Comparison of ENCODE assay signal across 7 cellular contexts in the genomic region with DNA sequence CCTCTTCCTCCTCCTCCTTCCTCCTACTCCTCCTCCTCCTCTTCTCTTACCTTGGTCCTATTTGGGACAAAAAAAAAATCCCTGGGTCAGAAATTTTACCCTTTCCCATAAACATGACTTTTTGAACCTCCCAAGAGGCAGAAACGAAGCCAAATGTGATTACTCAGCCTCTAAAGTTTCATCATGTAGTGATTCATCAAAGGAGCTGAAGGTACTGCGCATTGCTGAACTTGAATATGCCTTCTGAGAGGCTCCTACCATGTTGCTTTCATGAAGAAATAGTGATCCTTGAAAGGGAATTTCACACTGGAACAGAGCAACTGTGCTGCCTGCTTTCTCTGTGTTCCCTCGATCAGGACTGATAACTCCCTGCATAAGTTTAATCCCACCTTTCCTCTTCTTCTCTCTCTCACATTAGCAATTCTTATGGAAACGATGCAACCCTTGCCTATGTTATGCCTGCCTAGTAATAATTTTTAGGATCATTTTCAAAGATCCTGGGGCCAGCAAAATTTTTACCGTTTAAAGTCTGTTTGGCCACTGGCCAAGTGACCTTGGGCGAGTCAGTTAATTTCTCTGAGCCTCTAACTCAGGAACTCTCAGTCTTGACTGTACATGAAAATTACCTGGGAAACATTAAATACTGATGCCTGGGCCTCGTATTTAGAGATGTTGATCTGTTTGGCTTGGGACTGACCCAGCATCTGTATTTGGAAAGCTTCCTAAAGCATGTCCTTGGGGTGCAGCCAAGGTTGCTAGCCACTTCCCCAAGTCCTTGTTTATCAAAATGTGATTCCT.
DNase-seq lines count a peak whose midpoint lies in the region; ATAC-seq and TF ChIP-seq lines count a peak whose summit lies in the region.

No MANE protein-coding gene starts in this region.

- no peak overlapping the region for H3K9ac ChIP-seq in smooth muscle cell (ENCODE audit: low read depth)

- H3K27me3 ChIP-seq in smooth muscle cell (ENCODE audit: low read depth): no peaks in the 10 kb centered on the region

- peaks cover 14% of the 10 kb centered on the region for H3F3A ChIP-seq in smooth muscle cell (ENCODE audit: low read depth)

- H4K20me1 ChIP-seq in smooth muscle cell (ENCODE audit: low read depth): no peaks in the 10 kb centered on the region

- WGBS in smooth muscle cell (ENCODE audit: low lambda C conversion rate): 51% methylated on average over 7 of the region's 7 CpGs

- no peak overlapping the region for H3K4me3 ChIP-seq in smooth muscle cell

- H3K79me2 ChIP-seq in smooth muscle cell (ENCODE audit: low read depth): no peaks in the 10 kb centered on the region

- H3K27ac ChIP-seq in smooth muscle cell (ENCODE audit: low read depth): peak overlapping the region; percentile 66

- no peaks in the 10 kb centered on the region for H3K9me3 ChIP-seq in smooth muscle cell (replicated peaks; ENCODE audit: low read depth)

- TF ChIP-seq CTCF in smooth muscle cell (IDR thresholded peaks at IDR 0.05; ENCODE audit: borderline replicate concordance, insufficient read depth, poor library complexity, severe bottlenecking): no peak

- peak overlapping the region; percentile 43 for H3K4me2 ChIP-seq in smooth muscle cell

- peaks cover 15% of the 10 kb centered on the region for H3K4me1 ChIP-seq in smooth muscle cell (ENCODE audit: low read depth)

- H3K36me3 ChIP-seq in smooth muscle cell (ENCODE audit: low read depth): no peaks in the 10 kb centered on the region

- H2AFZ ChIP-seq in smooth muscle cell (ENCODE audit: low read depth): no peak overlapping the region

- DNase-seq in H4 (ENCODE audit: low spot score) (peak; percentile 83), fibroblast of the conjunctiva (ENCODE audit: low read depth) (peak; percentile 92), smooth muscle cell (lab: John Stamatoyannopoulos, UW; ENCODE audit: unreplicated experiment) (no peak), hypothalamus (lab: John Stamatoyannopoulos, UW) (no peak), NCI-H2227 treated with DMSO at 0.1 percent for 48 hours (lab: John Stamatoyannopoulos, UW) (no peak), NCI-H146 (lab: John Stamatoyannopoulos, UW) (no peak)

- peak; percentile 93 for ATAC-seq in SK-N-SH treated with all-trans-retinoic acid at 6 μM for 48 hours

TF ChIP-seq in SK-N-SH treated with all-trans-retinoic acid at 6 μM for 48 hours, 23 proteins besides CTCF, POLR2A, EP300 and RAD21:
- TF ChIP-seq ARNTL (CRISPR knock-in tag; IDR thresholded peaks at IDR 0.05; ENCODE audit: borderline replicate concordance, low read depth): no peak
- no peak for TF ChIP-seq GLIS3 (CRISPR knock-in tag; IDR thresholded peaks at IDR 0.05)
- no peak for TF ChIP-seq ESRRG (CRISPR knock-in tag; IDR thresholded peaks at IDR 0.05)
- TF ChIP-seq, protein P1, sequence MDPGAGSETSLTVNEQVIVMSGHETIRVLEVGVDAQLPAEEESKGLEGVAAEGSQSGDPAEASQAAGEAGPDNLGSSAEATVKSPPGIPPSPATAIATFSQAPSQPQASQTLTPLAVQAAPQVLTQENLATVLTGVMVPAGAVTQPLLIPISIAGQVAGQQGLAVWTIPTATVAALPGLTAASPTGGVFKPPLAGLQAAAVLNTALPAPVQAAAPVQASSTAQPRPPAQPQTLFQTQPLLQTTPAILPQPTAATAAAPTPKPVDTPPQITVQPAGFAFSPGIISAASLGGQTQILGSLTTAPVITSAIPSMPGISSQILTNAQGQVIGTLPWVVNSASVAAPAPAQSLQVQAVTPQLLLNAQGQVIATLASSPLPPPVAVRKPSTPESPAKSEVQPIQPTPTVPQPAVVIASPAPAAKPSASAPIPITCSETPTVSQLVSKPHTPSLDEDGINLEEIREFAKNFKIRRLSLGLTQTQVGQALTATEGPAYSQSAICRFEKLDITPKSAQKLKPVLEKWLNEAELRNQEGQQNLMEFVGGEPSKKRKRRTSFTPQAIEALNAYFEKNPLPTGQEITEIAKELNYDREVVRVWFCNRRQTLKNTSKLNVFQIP (CRISPR knock-in tag; IDR thresholded peaks at IDR 0.05; ENCODE audit: borderline replicate concordance, low read depth): no peak
- TF ChIP-seq ZNF565 (CRISPR knock-in tag; conservative IDR thresholded peaks at IDR 0.05; ENCODE audit: low read depth): no peak
- TF ChIP-seq, protein P2, sequence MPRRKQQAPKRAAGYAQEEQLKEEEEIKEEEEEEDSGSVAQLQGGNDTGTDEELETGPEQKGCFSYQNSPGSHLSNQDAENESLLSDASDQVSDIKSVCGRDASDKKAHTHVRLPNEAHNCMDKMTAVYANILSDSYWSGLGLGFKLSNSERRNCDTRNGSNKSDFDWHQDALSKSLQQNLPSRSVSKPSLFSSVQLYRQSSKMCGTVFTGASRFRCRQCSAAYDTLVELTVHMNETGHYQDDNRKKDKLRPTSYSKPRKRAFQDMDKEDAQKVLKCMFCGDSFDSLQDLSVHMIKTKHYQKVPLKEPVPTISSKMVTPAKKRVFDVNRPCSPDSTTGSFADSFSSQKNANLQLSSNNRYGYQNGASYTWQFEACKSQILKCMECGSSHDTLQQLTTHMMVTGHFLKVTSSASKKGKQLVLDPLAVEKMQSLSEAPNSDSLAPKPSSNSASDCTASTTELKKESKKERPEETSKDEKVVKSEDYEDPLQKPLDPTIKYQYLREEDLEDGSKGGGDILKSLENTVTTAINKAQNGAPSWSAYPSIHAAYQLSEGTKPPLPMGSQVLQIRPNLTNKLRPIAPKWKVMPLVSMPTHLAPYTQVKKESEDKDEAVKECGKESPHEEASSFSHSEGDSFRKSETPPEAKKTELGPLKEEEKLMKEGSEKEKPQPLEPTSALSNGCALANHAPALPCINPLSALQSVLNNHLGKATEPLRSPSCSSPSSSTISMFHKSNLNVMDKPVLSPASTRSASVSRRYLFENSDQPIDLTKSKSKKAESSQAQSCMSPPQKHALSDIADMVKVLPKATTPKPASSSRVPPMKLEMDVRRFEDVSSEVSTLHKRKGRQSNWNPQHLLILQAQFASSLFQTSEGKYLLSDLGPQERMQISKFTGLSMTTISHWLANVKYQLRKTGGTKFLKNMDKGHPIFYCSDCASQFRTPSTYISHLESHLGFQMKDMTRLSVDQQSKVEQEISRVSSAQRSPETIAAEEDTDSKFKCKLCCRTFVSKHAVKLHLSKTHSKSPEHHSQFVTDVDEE (CRISPR knock-in tag; IDR thresholded peaks at IDR 0.05): no peak
- no peak for TF ChIP-seq ZNF8 (CRISPR knock-in tag; IDR thresholded peaks at IDR 0.05)
- TF ChIP-seq ISL1 (CRISPR knock-in tag; IDR thresholded peaks at IDR 0.05): 0 out of 2 replicates have a peak, but pooled peaks have one; percentile 22

Comparison
In these comparisons a context has a peak if more than half of its experiments do, and no peak if none do; other contexts are left out.
1. DNase-seq: peak in H4 (single experiment) and fibroblast of the conjunctiva (single experiment); none in smooth muscle cell (single experiment), hypothalamus (0 of 51), NCI-H2227 treated with DMSO at 0.1 percent for 48 hours (single experiment) and NCI-H146 (single experiment).